In the genomic region with DNA sequence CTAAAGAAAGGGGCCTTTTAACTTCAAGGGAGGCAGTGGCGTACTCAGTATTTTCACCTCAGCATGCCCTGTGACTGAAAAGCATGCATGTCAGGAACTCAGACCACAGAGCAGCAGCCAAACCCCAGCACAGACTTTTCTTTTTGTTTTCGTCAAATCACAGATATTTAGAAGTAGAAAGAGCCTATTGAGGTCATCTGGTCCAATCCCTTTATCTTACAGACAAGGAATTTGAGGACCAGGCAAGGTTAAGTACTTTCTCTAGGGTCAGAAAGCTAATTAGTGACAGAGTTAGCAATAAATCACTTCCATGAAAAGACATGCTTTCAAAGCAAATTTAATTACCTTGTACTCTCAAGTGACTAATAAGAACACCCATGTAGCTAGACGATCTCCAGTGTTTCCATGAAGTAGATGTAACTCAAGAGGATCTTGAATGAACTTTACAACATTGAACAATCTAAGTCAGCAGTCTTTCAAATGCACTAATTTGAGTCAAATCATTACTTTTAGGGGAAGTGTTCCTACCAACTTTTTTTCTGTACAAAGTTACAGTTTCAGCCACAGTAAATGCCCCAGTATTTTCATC, we compare ENCODE assay signal across 9 cellular contexts. TPM values are rescaled to one million over a fixed set of nuclear protein-coding genes. Genes with fewer than 3 reads are reported as not detected.
DNase-seq lines count a peak whose midpoint lies in the region; ATAC-seq and TF ChIP-seq lines count a peak whose summit lies in the region.
"Had no signal": no experiment of that assay in that cellular context is flagged by ENCODE, and none has a peak within 500 bp of the region (broad histone marks: within the 10 kb centered on the region; RNA-seq: fewer than 3 reads in every experiment).

No MANE protein-coding gene starts in this region.

- in situ Hi-C loops in gastrocnemius medialis (cut with MboI; ENCODE audit: low sequenced_read_pairs in 4 of 4) = no loop called here

- H3K4me1 ChIP-seq in CD8-positive, alpha-beta T cell (ENCODE audit: insufficient read depth, low read length) = no peaks in the 10 kb centered on the region
- no peaks in the 10 kb centered on the region for H3K4me1 ChIP-seq in gastrocnemius medialis

- no peaks in the 10 kb centered on the region for H3K36me3 ChIP-seq in CD8-positive, alpha-beta T cell (ENCODE audit: insufficient read depth, low read length)
- H3K36me3 ChIP-seq in gastrocnemius medialis = no peaks in the 10 kb centered on the region
- H3K36me3 ChIP-seq: heart right ventricle had no signal

- no peak overlapping the region for H3K4me3 Mint-ChIP-seq in CD8-positive, alpha-beta T cell
- H3K4me3 Mint-ChIP-seq in brain = no peak overlapping the region
- no peak overlapping the region for H3K4me3 Mint-ChIP-seq in Calu3 (ENCODE audit: low read depth, unreplicated experiment)

- H3K4me3 ChIP-seq in CD8-positive, alpha-beta T cell (ENCODE audit: low read depth, low read length) = no peak overlapping the region
- no peak overlapping the region for H3K4me3 ChIP-seq in gastrocnemius medialis
- H3K4me3 ChIP-seq: heart right ventricle had no signal

- no peak for TF ChIP-seq CTCF in CD8-positive, alpha-beta T cell (IDR thresholded peaks at IDR 0.05)
- no peak for TF ChIP-seq CTCF in brain (conservative IDR thresholded peaks at IDR 0.05)
- no peak for TF ChIP-seq CTCF in Calu3 (IDR thresholded peaks at IDR 0.05; ENCODE audit: unreplicated experiment)
- TF ChIP-seq CTCF in gastrocnemius medialis (IDR thresholded peaks at IDR 0.05 in 4 of 5, conservative IDR thresholded peaks at IDR 0.05 in 1 of 5) = no peak
- no peak for TF ChIP-seq CTCF in RWPE1 (conservative IDR thresholded peaks at IDR 0.05; ENCODE audit: low read depth)

- CTCF ChIA-PET in CD8-positive, alpha-beta T cell (lab: Charles Lee) = no interaction called here
- CTCF ChIA-PET in Calu3 (lab: Charles Lee) = no interaction called here
- CTCF ChIA-PET in RWPE1 (lab: Yijun Ruan, JAX) = no interaction called here

- no peak overlapping the region for H3K27ac Mint-ChIP-seq in CD8-positive, alpha-beta T cell
- H3K27ac Mint-ChIP-seq in brain (peak overlapping the region in 3 of 5 experiments; percentile 52 to 76 (median 63)), Calu3 (ENCODE audit: unreplicated experiment) (no peak overlapping the region)

- peaks cover 13% of the 10 kb centered on the region for H3K27me3 Mint-ChIP-seq in CD8-positive, alpha-beta T cell (ENCODE audit: low read depth)
- H3K27me3 Mint-ChIP-seq in brain = no peaks in the 10 kb centered on the region
- no peaks in the 10 kb centered on the region for H3K27me3 Mint-ChIP-seq in Calu3 (ENCODE audit: unreplicated experiment)

- peaks cover 6% of the 10 kb centered on the region for H3K4me1 Mint-ChIP-seq in CD8-positive, alpha-beta T cell (ENCODE audit: low read depth)
- H3K4me1 Mint-ChIP-seq in brain (peaks cover 49% of the 10 kb centered on the region), Calu3 (ENCODE audit: low read depth, unreplicated experiment) (no peaks in the 10 kb centered on the region)

- peak; percentile 31 for ATAC-seq in CD8-positive, alpha-beta T cell
- ATAC-seq in GM19438 (IDR thresholded peaks at IDR 0.05; ENCODE audit: low read depth, unreplicated experiment) (peak; percentile 96), HG03159 (IDR thresholded peaks at IDR 0.05; ENCODE audit: unreplicated experiment) (peak; percentile 98), gastrocnemius medialis (no peak)

- no peaks in the 10 kb centered on the region for H3K9me3 ChIP-seq in CD8-positive, alpha-beta T cell (ENCODE audit: low read length)
- no peaks in the 10 kb centered on the region for H3K9me3 ChIP-seq in gastrocnemius medialis
- H3K9me3 ChIP-seq: heart right ventricle had no signal

- no peaks in the 10 kb centered on the region for H3K27me3 ChIP-seq in CD8-positive, alpha-beta T cell (ENCODE audit: insufficient read depth, low read length)
- H3K27me3 ChIP-seq in gastrocnemius medialis = no peaks in the 10 kb centered on the region
- H3K27me3 ChIP-seq: heart right ventricle had no signal

- POLR2A ChIA-PET in CD8-positive, alpha-beta T cell (lab: Charles Lee) = no interaction called here
- POLR2A ChIA-PET in RWPE1 (lab: Yijun Ruan, JAX; ENCODE audit: low non-redundant PET) = no interaction called here

- no TSS peak for BruUV-seq in Calu3 (replicated peaks; lab: Mats Ljungman, UMichigan)

- no peak for TF ChIP-seq POLR2A in gastrocnemius medialis (IDR thresholded peaks at IDR 0.05)

- intact Hi-C loops in CD8-positive, alpha-beta T cell (cut with DNase I, micrococcal nuclease) = no loop called here
- intact Hi-C loops in Calu3 (cut with micrococcal nuclease; ENCODE audit: unreplicated experiment) (no loop called here), gastrocnemius medialis (cut with DNase I; ENCODE audit: low total_unique reads) (no loop called here)

- H3K36me3 Mint-ChIP-seq in CD8-positive, alpha-beta T cell = no peaks in the 10 kb centered on the region
- peaks cover 16% of the 10 kb centered on the region for H3K36me3 Mint-ChIP-seq in brain
- no peaks in the 10 kb centered on the region for H3K36me3 Mint-ChIP-seq in Calu3 (ENCODE audit: insufficient read depth, unreplicated experiment)

- no peak for DNase-seq in CD8-positive, alpha-beta T cell
- DNase-seq in Calu3 (no peak), gastrocnemius medialis (no peak), KG1 (lab: John Stamatoyannopoulos, UW) (no peak), RWPE1 (ENCODE audit: low spot score) (no peak)
- DNase-seq: heart right ventricle had no signal

- no peaks in the 10 kb centered on the region for H3K9me3 Mint-ChIP-seq in CD8-positive, alpha-beta T cell
- H3K9me3 Mint-ChIP-seq in brain (peaks cover 0 to 2% (median 1%) of the 10 kb centered on the region in 5 experiments), Calu3 (ENCODE audit: low read depth, unreplicated experiment) (no peaks in the 10 kb centered on the region)

- no peak overlapping the region for H3K27ac ChIP-seq in CD8-positive, alpha-beta T cell (ENCODE audit: low read depth, low read length)
- H3K27ac ChIP-seq in gastrocnemius medialis (no peak overlapping the region), RWPE1 (no peak overlapping the region)

RNA-seq across cellular contexts. Expression of a gene that starts 35.9 kb away (rescaled TPM):
- total RNA-seq in CD8-positive, alpha-beta T cell = not detected
- polyA plus RNA-seq in brain (ENCODE audit: insufficient read depth, low read depth, low replicate concordance) = 3.3 TPM
- total RNA-seq in Calu3 (2022) (13.2 and 13.6 TPM in 2 replicates), gastrocnemius medialis (under 1 TPM in 3 of 4 donors, not detected in 1; 0.62 to 0.69 (median 0.66) TPM)

Comparison
In these comparisons a context has a peak if more than half of its experiments do, and no peak if none do; other contexts are left out.
1. ATAC-seq: peak in CD8-positive, alpha-beta T cell (single experiment), GM19438 (single experiment) and HG03159 (single experiment); none in gastrocnemius medialis (0 of 2).
2. H3K27ac Mint-ChIP-seq: peak in brain (3 of 5); none in CD8-positive, alpha-beta T cell (single experiment) and Calu3 (single experiment).